ENCODE assay signal across 1 cellular context in genomic region chr7:116953372-116953726, GRCh38.
TF ChIP-seq lines count a peak whose summit lies in the region.

A gene with protein sequence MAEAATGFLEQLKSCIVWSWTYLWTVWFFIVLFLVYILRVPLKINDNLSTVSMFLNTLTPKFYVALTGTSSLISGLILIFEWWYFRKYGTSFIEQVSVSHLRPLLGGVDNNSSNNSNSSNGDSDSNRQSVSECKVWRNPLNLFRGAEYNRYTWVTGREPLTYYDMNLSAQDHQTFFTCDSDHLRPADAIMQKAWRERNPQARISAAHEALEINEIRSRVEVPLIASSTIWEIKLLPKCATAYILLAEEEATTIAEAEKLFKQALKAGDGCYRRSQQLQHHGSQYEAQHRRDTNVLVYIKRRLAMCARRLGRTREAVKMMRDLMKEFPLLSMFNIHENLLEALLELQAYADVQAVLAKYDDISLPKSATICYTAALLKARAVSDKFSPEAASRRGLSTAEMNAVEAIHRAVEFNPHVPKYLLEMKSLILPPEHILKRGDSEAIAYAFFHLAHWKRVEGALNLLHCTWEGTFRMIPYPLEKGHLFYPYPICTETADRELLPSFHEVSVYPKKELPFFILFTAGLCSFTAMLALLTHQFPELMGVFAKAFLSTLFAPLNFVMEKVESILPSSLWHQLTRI (plus strand): TSS chr7:116953501. CDS start chr7:116953541, 40 bp downstream.

TF ChIP-seq in SK-N-SH, 30 proteins besides CTCF, POLR2A, EP300 and RAD21 (continued from another document):
- TF ChIP-seq IRF3 (IDR thresholded peaks at IDR 0.05; ENCODE audit: low read depth, low read length) (no peak), MAX (IDR thresholded peaks at IDR 0.05; ENCODE audit: low read depth) (0 out of 2 replicates have a peak, but pooled peaks have one; percentile 22), CHD2 (IDR thresholded peaks at IDR 0.05; ENCODE audit: low read length, partially characterized antibody) (peak; percentile 14), TEAD4 (IDR thresholded peaks at IDR 0.05; ENCODE audit: borderline replicate concordance, insufficient read depth) (no peak), YY1 (IDR thresholded peaks at IDR 0.05; ENCODE audit: low read depth) (peak; percentile 80), RFX5 (IDR thresholded peaks at IDR 0.05; ENCODE audit: low read length) (no peak), POLR2AphosphoS5 (IDR thresholded peaks at IDR 0.05; ENCODE audit: low read depth, low read length) (peak; percentile 73; the same call in 1 of the 2 replicates), MXI1 (IDR thresholded peaks at IDR 0.05; ENCODE audit: low read depth, low read length) (peak; percentile 19; the same call in 1 of the 2 replicates), TAF1 (IDR thresholded peaks at IDR 0.05; ENCODE audit: borderline replicate concordance, low read depth, low read length) (peak; percentile 83), SIN3A (IDR thresholded peaks at IDR 0.05; ENCODE audit: borderline replicate concordance, low read depth, low read length) (0 out of 2 replicates have a peak, but pooled peaks have one; percentile 2)
- TF ChIP-seq, protein P1, sequence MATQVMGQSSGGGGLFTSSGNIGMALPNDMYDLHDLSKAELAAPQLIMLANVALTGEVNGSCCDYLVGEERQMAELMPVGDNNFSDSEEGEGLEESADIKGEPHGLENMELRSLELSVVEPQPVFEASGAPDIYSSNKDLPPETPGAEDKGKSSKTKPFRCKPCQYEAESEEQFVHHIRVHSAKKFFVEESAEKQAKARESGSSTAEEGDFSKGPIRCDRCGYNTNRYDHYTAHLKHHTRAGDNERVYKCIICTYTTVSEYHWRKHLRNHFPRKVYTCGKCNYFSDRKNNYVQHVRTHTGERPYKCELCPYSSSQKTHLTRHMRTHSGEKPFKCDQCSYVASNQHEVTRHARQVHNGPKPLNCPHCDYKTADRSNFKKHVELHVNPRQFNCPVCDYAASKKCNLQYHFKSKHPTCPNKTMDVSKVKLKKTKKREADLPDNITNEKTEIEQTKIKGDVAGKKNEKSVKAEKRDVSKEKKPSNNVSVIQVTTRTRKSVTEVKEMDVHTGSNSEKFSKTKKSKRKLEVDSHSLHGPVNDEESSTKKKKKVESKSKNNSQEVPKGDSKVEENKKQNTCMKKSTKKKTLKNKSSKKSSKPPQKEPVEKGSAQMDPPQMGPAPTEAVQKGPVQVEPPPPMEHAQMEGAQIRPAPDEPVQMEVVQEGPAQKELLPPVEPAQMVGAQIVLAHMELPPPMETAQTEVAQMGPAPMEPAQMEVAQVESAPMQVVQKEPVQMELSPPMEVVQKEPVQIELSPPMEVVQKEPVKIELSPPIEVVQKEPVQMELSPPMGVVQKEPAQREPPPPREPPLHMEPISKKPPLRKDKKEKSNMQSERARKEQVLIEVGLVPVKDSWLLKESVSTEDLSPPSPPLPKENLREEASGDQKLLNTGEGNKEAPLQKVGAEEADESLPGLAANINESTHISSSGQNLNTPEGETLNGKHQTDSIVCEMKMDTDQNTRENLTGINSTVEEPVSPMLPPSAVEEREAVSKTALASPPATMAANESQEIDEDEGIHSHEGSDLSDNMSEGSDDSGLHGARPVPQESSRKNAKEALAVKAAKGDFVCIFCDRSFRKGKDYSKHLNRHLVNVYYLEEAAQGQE (IDR thresholded peaks at IDR 0.05; ENCODE audit: low read depth, low read length): peak; percentile 25; the same call in 1 of the 2 replicates
